In genomic region chrX:41275661-41276609, GRCh38 we compare ENCODE assay signal across 8 cellular contexts. TPM values are rescaled to one million over a fixed set of nuclear protein-coding genes. Genes with fewer than 3 reads are reported as not detected.
A peak's percentile ranks its signal among the peaks of the same experiment; 100 is the strongest.
DNase-seq lines count a peak whose midpoint lies in the region; ATAC-seq and TF ChIP-seq lines count a peak whose summit lies in the region.

No MANE protein-coding gene starts in this region.

- ATAC-seq in CD4-positive, CD25-positive, alpha-beta regulatory T cell (ENCODE audit: low read depth in 2 of 2), result peak; percentile 50 to 66
- ATAC-seq in GM21390 (IDR thresholded peaks at IDR 0.05; ENCODE audit: unreplicated experiment) (peak; percentile 66), left lung (peak; percentile 94)

- peak; percentile 6 to 61 (median 42) for DNase-seq in CD4-positive, CD25-positive, alpha-beta regulatory T cell
- DNase-seq in NCI-H146 treated with DMSO at 0.1 percent for 48 hours (lab: John Stamatoyannopoulos, UW; ENCODE audit: unreplicated experiment) (peak; percentile 42), left lung (peak; percentile 75 to 83), cortex of kidney (lab: John Stamatoyannopoulos, UW) (no peak)
- peak; percentile 46 to 57 for DNase-seq in activated CD4-positive, alpha-beta T cell treated with anti-CD3 and anti-CD28 coated beads for 4 hours
- DNase-seq in stimulated activated CD4-positive, alpha-beta T cell treated with anti-CD3 and anti-CD28 coated beads, Interleukin-2, amount 100 ng/mL, for 4 hours (ENCODE audit: low read depth), result peak; percentile 18

- H3K4me1 ChIP-seq in CD4-positive, CD25-positive, alpha-beta regulatory T cell (ENCODE audit: control insufficient read depth, insufficient read depth, low read length, poor library complexity, severe bottlenecking), result peaks cover 17% of the 10 kb centered on the region
- peaks cover 0 to 6% of the 10 kb centered on the region in 2 donors for H3K4me1 ChIP-seq in left lung

- peak; percentile 32 to 40 for TF ChIP-seq CTCF in left lung (IDR thresholded peaks at IDR 0.05)

- H3K9me3 ChIP-seq in CD4-positive, CD25-positive, alpha-beta regulatory T cell (ENCODE audit: control insufficient read depth in 2 of 2, low read length in 2 of 2), result no peaks in the 10 kb centered on the region
- H3K9me3 ChIP-seq in left lung, result no peaks in the 10 kb centered on the region

- H3K27me3 Mint-ChIP-seq in CD4-positive, CD25-positive, alpha-beta regulatory T cell, result no peaks in the 10 kb centered on the region
- H3K27me3 Mint-ChIP-seq in dendritic cell treated with granulocyte-macrophage colony-stimulating factor and Interleukin-4, amounts not matched to agents 40 ng/mL and 50 ng/mL, for 4 days, result no peaks in the 10 kb centered on the region

- peak overlapping the region; percentile 69 to 89 (median 84) for H3K4me3 Mint-ChIP-seq in CD4-positive, CD25-positive, alpha-beta regulatory T cell
- H3K4me3 Mint-ChIP-seq in dendritic cell treated with granulocyte-macrophage colony-stimulating factor and Interleukin-4, amounts not matched to agents 40 ng/mL and 50 ng/mL, for 4 days, result peak overlapping the region; percentile 78

- H3K9me3 Mint-ChIP-seq in CD4-positive, CD25-positive, alpha-beta regulatory T cell, result no peaks in the 10 kb centered on the region
- H3K9me3 Mint-ChIP-seq in dendritic cell treated with granulocyte-macrophage colony-stimulating factor and Interleukin-4, amounts not matched to agents 40 ng/mL and 50 ng/mL, for 4 days, result no peaks in the 10 kb centered on the region

- H3K36me3 Mint-ChIP-seq in CD4-positive, CD25-positive, alpha-beta regulatory T cell, result no peaks in the 10 kb centered on the region
- no peaks in the 10 kb centered on the region for H3K36me3 Mint-ChIP-seq in dendritic cell treated with granulocyte-macrophage colony-stimulating factor and Interleukin-4, amounts not matched to agents 40 ng/mL and 50 ng/mL, for 4 days (ENCODE audit: low read depth)

- H3K4me1 Mint-ChIP-seq in CD4-positive, CD25-positive, alpha-beta regulatory T cell, result peaks cover 0 to 14% (median 0%) of the 10 kb centered on the region in 4 donors
- peaks cover 16% of the 10 kb centered on the region for H3K4me1 Mint-ChIP-seq in dendritic cell treated with granulocyte-macrophage colony-stimulating factor and Interleukin-4, amounts not matched to agents 40 ng/mL and 50 ng/mL, for 4 days (ENCODE audit: low read depth)

- no peaks in the 10 kb centered on the region for H3K27me3 ChIP-seq in CD4-positive, CD25-positive, alpha-beta regulatory T cell (ENCODE audit: control insufficient read depth, insufficient read depth, low read length)
- H3K27me3 ChIP-seq in left lung, result peaks cover 0 to 16% of the 10 kb centered on the region in 2 donors

- no peak overlapping the region for H3K27ac ChIP-seq in CD4-positive, CD25-positive, alpha-beta regulatory T cell (ENCODE audit: insufficient read depth, low read length, poor library complexity, severe bottlenecking)
- no peak overlapping the region for H3K27ac ChIP-seq in left lung

- peak overlapping the region; percentile 62 for H3K4me3 ChIP-seq in CD4-positive, CD25-positive, alpha-beta regulatory T cell (ENCODE audit: low read depth, low read length)
- peak overlapping the region; percentile 27 to 42 for H3K4me3 ChIP-seq in left lung

- intact Hi-C loops in dendritic cell treated with granulocyte-macrophage colony-stimulating factor and Interleukin-4, amounts not matched to agents 40 ng/mL and 50 ng/mL, for 4 days (cut with micrococcal nuclease), result no loop called here
- intact Hi-C loops in left lung (cut with DNase I), result no loop called here

- H3K36me3 ChIP-seq in CD4-positive, CD25-positive, alpha-beta regulatory T cell (ENCODE audit: control insufficient read depth, insufficient read depth, low read length), result no peaks in the 10 kb centered on the region
- H3K36me3 ChIP-seq in left lung, result no peaks in the 10 kb centered on the region

- H3K27ac Mint-ChIP-seq in CD4-positive, CD25-positive, alpha-beta regulatory T cell, result peak overlapping the region in 2 of 3 donors; percentile 82 to 89
- peak overlapping the region; percentile 65 for H3K27ac Mint-ChIP-seq in dendritic cell treated with granulocyte-macrophage colony-stimulating factor and Interleukin-4, amounts not matched to agents 40 ng/mL and 50 ng/mL, for 4 days

RNA-seq across cellular contexts. Expression of gene DDX3X, which starts 58.0 kb away (rescaled TPM):
- 1,169 TPM for total RNA-seq in CD4-positive, CD25-positive, alpha-beta regulatory T cell
- 100 to 1,000 TPM; 133 to 210 (median 177) TPM for polyA plus RNA-seq in CD4-positive, CD25-positive, alpha-beta regulatory T cell
- total RNA-seq in left lung, result 100 to 1,000 TPM; 252 to 268 TPM
